Comparison of ENCODE assay signal across 17 cellular contexts in the genomic region with DNA sequence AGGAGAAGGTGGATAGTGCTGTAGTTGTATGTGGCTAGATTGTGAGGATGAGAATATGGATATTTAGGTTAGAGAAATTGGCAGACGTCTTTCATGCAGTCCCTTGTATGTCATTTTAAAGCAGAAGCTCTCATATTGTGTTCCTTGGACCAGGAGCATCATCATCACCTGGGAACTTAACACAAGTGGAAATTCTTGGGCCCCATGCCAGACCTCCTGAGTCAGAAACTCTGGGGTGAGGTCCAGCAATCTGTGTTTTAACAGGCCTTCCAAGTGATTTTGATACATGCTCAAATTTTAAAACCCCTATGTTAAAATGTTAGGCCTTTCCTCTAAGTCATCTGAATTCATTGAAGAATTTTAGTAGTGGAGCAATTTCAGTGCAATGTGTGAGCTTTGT. TPM values are rescaled to one million over a fixed set of nuclear protein-coding genes. Genes with fewer than 3 reads are reported as not detected.
DNase-seq lines count a peak whose midpoint lies in the region; ATAC-seq and TF ChIP-seq lines count a peak whose summit lies in the region.
"Had no signal": no experiment of that assay in that cellular context is flagged by ENCODE, and none has a peak within 500 bp of the region (broad histone marks: within the 10 kb centered on the region; RNA-seq: fewer than 3 reads in every experiment).

No MANE protein-coding gene starts in this region.

- no peak for TF ChIP-seq CTCF in cardiac fibroblast (IDR thresholded peaks at IDR 0.05; ENCODE audit: low read depth, low read length)
- no peak for TF ChIP-seq CTCF in left lung (IDR thresholded peaks at IDR 0.05)
- TF ChIP-seq CTCF in colonic mucosa (IDR thresholded peaks at IDR 0.05): no peak

- peak; percentile 60 for ATAC-seq in left lung
- ATAC-seq: GM23338 had no signal

- H3K9me3 ChIP-seq in left lung: no peaks in the 10 kb centered on the region
- no peaks in the 10 kb centered on the region for H3K9me3 ChIP-seq in colonic mucosa
- H3K9me3 ChIP-seq: Caco-2, left ventricle myocardium inferior had no signal

- H3K4me3 ChIP-seq in cardiac fibroblast (replicated peaks in 1 of 2; ENCODE audit: low read depth in 2 of 2, low read length in 2 of 2) (no peak overlapping the region), left lung (no peak overlapping the region), colonic mucosa (no peak overlapping the region)
- H3K4me3 ChIP-seq: GM23338, left ventricle myocardium inferior had no signal

- H3K27ac ChIP-seq in left lung (no peak overlapping the region), colonic mucosa (no peak overlapping the region)
- H3K27ac ChIP-seq: left ventricle myocardium inferior had no signal

- DNase-seq in Daoy (ENCODE audit: low read depth) (peak; percentile 46), LoVo (ENCODE audit: low spot score) (peak; percentile 17), cardiac fibroblast (ENCODE audit: low read depth in 2 of 2) (peak; percentile 12 to 52), left lung (peak in 1 of 2 donors; percentile 64), putamen (ENCODE audit: low spot score) (no peak), Kasumi-1 (lab: John Stamatoyannopoulos, UW) (no peak), NCI-H446 (lab: John Stamatoyannopoulos, UW) (no peak), colonic mucosa (no peak)
- DNase-seq: activated naive CD4-positive, alpha-beta T cell treated with anti-CD3 and anti-CD28 coated beads, Interleukin-2, amount 50 U/mL, for 16 hours; activated T-cell treated with anti-CD3 and anti-CD28 coated beads for 4 hours; Caco-2; effector CD4-positive, alpha-beta T cell; GF-D8; left ventricle myocardium inferior; NCI-H1092 treated with DMSO at 0.1 percent for 48 hours; NCI-H774 had no signal

- H3K36me3 ChIP-seq in left lung: no peaks in the 10 kb centered on the region
- H3K36me3 ChIP-seq in colonic mucosa: no peaks in the 10 kb centered on the region
- H3K36me3 ChIP-seq: left ventricle myocardium inferior had no signal

- peaks cover 0 to 2% of the 10 kb centered on the region in 2 donors for H3K4me1 ChIP-seq in left lung
- H3K4me1 ChIP-seq in colonic mucosa: no peaks in the 10 kb centered on the region
- H3K4me1 ChIP-seq: Caco-2, left ventricle myocardium inferior had no signal

- H3K27me3 ChIP-seq in left lung (no peaks in the 10 kb centered on the region), colonic mucosa (no peaks in the 10 kb centered on the region)

- intact Hi-C loops in left lung (cut with DNase I) (no loop called here), colonic mucosa (cut with DNase I) (no loop called here)

- H3K9ac ChIP-seq in colonic mucosa (ENCODE audit: low read depth in 2 of 2, low read length in 2 of 2): no peak overlapping the region

RNA-seq across cellular contexts. Expression of gene JHY, which starts 34.8 kb away (rescaled TPM):
- total RNA-seq in Daoy (2014; rRNA removed; shearing (Covaris generic)): 2.2 and 2.3 TPM in 2 replicates
- 1 to 10 TPM; 7.3 to 9.8 TPM for total RNA-seq in left lung
- 1 to 10 TPM in 1 of 2 donors, under 1 TPM in 1; 0.84 to 1.9 TPM for total RNA-seq in colonic mucosa

Comparison
In these comparisons a context has a peak if more than half of its experiments do, and no peak if none do; other contexts are left out.
1. DNase-seq: peak in Daoy (single experiment), LoVo (single experiment) and cardiac fibroblast (2 of 2); none in putamen (single experiment), Kasumi-1 (0 of 2), NCI-H446 (0 of 2) and colonic mucosa (single experiment).